Comparison of ENCODE assay signal across 6 cellular contexts in genomic region chr15:69210574-69210973, GRCh38.
"Had no signal": no experiment of that assay in that cellular context is flagged by ENCODE, and none has a peak within 500 bp of the region (broad histone marks: within the 10 kb centered on the region; RNA-seq: fewer than 3 reads in every experiment).

No MANE protein-coding gene starts in this region.

- H3K4me3 ChIP-seq: GM23338 had no signal

- H3K4me2 ChIP-seq: GM23338 had no signal

- ATAC-seq: GM23338 had no signal

- DNase-seq: H9, HCEC 1CT had no signal

- H2AFZ ChIP-seq: GM23338 had no signal

- FAIRE-seq: H1, H54, HTR-8/SVneo had no signal
